ENCODE assay signal across 23 cellular contexts in the genomic region with DNA sequence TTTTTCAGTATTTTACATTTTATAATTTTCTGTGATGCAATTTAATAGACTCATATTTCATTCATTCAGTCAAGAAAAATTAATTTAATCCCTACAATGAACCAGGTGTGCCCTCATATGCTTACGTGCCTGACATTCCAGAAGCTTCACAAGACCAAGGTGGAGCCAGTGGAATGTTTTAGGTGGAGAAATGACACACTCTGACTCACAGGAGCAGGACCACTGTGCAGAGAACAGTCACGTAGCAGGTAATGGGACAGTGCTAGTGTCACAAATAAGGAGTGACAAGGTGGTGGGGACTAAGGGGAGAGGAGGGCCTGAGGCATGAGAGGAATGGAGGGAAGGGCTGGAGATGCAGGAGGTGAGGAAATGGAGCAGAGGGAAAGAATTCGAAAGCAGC. TPM values are rescaled to one million over a fixed set of nuclear protein-coding genes. Genes with fewer than 3 reads are reported as not detected.
DNase-seq lines count a peak whose midpoint lies in the region; ATAC-seq, FAIRE-seq and TF ChIP-seq lines count a peak whose summit lies in the region.
"Had no signal": no experiment of that assay in that cellular context is flagged by ENCODE, and none has a peak within 500 bp of the region (broad histone marks: within the 10 kb centered on the region; RNA-seq: fewer than 3 reads in every experiment).

No MANE protein-coding gene starts in this region.

- peak overlapping the region; percentile 96 for H3K27ac Mint-ChIP-seq in MCF 10A (ENCODE audit: low read depth, unreplicated experiment)
- no peak overlapping the region for H3K27ac Mint-ChIP-seq in activated CD4-positive, alpha-beta memory T cell treated with anti-CD3 and anti-CD28 coated beads, Interleukin-2, amount 10 ng/mL, durations not matched to agents 7 days and 5 days
- H3K27ac Mint-ChIP-seq: activated T-helper 1 cell treated with anti-CD3 and anti-CD28 coated beads, Interleukin-12 subunit alpha, Interleukin-12 subunit beta, Interleukin-2, Interleukin-4 antibody, amounts not matched to agents 30 ng/mL and 10 ng/mL and 1 ng/mL, durations not matched to agents 14 hours and 24 hours and 36 hours; stimulated activated naive CD8-positive, alpha-beta T cell treated with anti-CD3 and anti-CD28 coated beads, Interleukin-15, Interleukin-2, amounts not matched to agents 100 ng/mL and 50 ng/mL, for 24 hours had no signal

- no peak overlapping the region for H3K4me2 ChIP-seq in HepG2 (ENCODE audit: low read depth, low read length)
- no peak overlapping the region for H3K4me2 ChIP-seq in GM23248 (ENCODE audit: unreplicated experiment)
- H3K4me2 ChIP-seq: BLaER1 treated with 17β-estradiol and CSF1 and Interleukin-3, amounts not matched to agents 10 nM and 100 nM had no signal

- no peaks in the 10 kb centered on the region for H3K27me3 Mint-ChIP-seq in MCF 10A (ENCODE audit: insufficient read depth, unreplicated experiment)
- peaks cover 48% of the 10 kb centered on the region for H3K27me3 Mint-ChIP-seq in activated CD4-positive, alpha-beta memory T cell treated with anti-CD3 and anti-CD28 coated beads, Interleukin-2, amount 10 ng/mL, durations not matched to agents 7 days and 5 days

- H3K9ac ChIP-seq in HepG2 (ENCODE audit: insufficient read depth, low read depth, low read length) (no peak overlapping the region), GM23248 (no peak overlapping the region)
- H3K9ac ChIP-seq: BLaER1 treated with 17β-estradiol and CSF1 and Interleukin-3, amounts not matched to agents 10 nM and 100 nM had no signal

- no peaks in the 10 kb centered on the region for H3K36me3 Mint-ChIP-seq in MCF 10A (ENCODE audit: insufficient read depth, unreplicated experiment)
- peaks cover 12% of the 10 kb centered on the region for H3K36me3 Mint-ChIP-seq in activated CD4-positive, alpha-beta memory T cell treated with anti-CD3 and anti-CD28 coated beads, Interleukin-2, amount 10 ng/mL, durations not matched to agents 7 days and 5 days (ENCODE audit: low read depth)

- no peak for TF ChIP-seq POLR2A in HepG2 (IDR thresholded peaks at IDR 0.05; ENCODE audit: insufficient read depth in 1 of 2, low read depth in 2 of 2, low read length in 2 of 2)
- TF ChIP-seq POLR2A in right lobe of liver (IDR thresholded peaks at IDR 0.05), result no peak

- peak overlapping the region; percentile 67 for H3K4me3 Mint-ChIP-seq in MCF 10A (ENCODE audit: unreplicated experiment)
- H3K4me3 Mint-ChIP-seq in activated CD4-positive, alpha-beta memory T cell treated with anti-CD3 and anti-CD28 coated beads, Interleukin-2, amount 10 ng/mL, durations not matched to agents 7 days and 5 days, result no peak overlapping the region

- TF ChIP-seq EP300 in HepG2 (IDR thresholded peaks at IDR 0.05; ENCODE audit: low read depth in 2 of 2, low read length in 2 of 2) (no peak; a peak in 1 of 4 replicates), HepG2 (CRISPR knock-in tag; IDR thresholded peaks at IDR 0.05; ENCODE audit: borderline replicate concordance) (no peak)

- no peak for FAIRE-seq in HepG2 (lab: Jason Lieb, UNC)
- FAIRE-seq: A204.1, frontal cortex, GM18507 had no signal

- no TSS peak for BruUV-seq in HepG2 (replicated peaks; lab: Mats Ljungman, UMichigan)
- BruUV-seq in MCF 10A (replicated peaks; lab: Mats Ljungman, UMichigan), result no TSS peak

- peaks cover 18% of the 10 kb centered on the region for H3K4me1 Mint-ChIP-seq in MCF 10A (ENCODE audit: insufficient read depth, unreplicated experiment)
- peaks cover 19% of the 10 kb centered on the region for H3K4me1 Mint-ChIP-seq in activated CD4-positive, alpha-beta memory T cell treated with anti-CD3 and anti-CD28 coated beads, Interleukin-2, amount 10 ng/mL, durations not matched to agents 7 days and 5 days

- TF ChIP-seq CTCF in HepG2 (CRISPR knock-in tag; IDR thresholded peaks at IDR 0.05) (no peak), right lobe of liver (IDR thresholded peaks at IDR 0.05) (no peak), MCF 10A (IDR thresholded peaks at IDR 0.05; ENCODE audit: unreplicated experiment) (no peak), left lung (IDR thresholded peaks at IDR 0.05) (no peak), upper lobe of right lung (IDR thresholded peaks at IDR 0.05) (no peak)

- DNase-seq in HepG2 (ENCODE audit: low spot score) (no peak), right lobe of liver (no peak), MCF 10A (ENCODE audit: unreplicated experiment) (peak; percentile 43), left lung (no peak), upper lobe of right lung (no peak), GM23248 (no peak)
- DNase-seq in activated CD4-positive, alpha-beta memory T cell treated with anti-CD3 and anti-CD28 coated beads, Interleukin-2, amount 10 ng/mL, durations not matched to agents 7 days and 5 days, result no peak
- DNase-seq: DMS79 treated with DMSO at 0.1 percent for 48 hours, NCI-H146, NCI-H226, retina, T-cell, uterus had no signal

- H3K9me3 ChIP-seq in HepG2 (ENCODE audit: low read length), result peaks cover 6% of the 10 kb centered on the region; the same call in 1 of the 2 replicates
- no peaks in the 10 kb centered on the region for H3K9me3 ChIP-seq in right lobe of liver
- no peaks in the 10 kb centered on the region for H3K9me3 ChIP-seq in left lung
- H3K9me3 ChIP-seq in upper lobe of right lung, result no peaks in the 10 kb centered on the region
- H3K9me3 ChIP-seq in GM23248 (ENCODE audit: low read depth), result no peaks in the 10 kb centered on the region
- H3K9me3 ChIP-seq: uterus had no signal

- CTCF ChIA-PET in HepG2 (lab: Yijun Ruan, JAX; ENCODE audit: low intra/inter-chr PET ratio, low total read pairs) (no interaction called here), MCF 10A (lab: Yijun Ruan, JAX) (interaction anchor here (0.6 to 1.0 kb wide), 2 partner anchors 91 to 94 kb away, joined by 3 to 5 read pairs; no protein-coding TSS in a partner anchor)
- CTCF ChIA-PET in activated CD4-positive, alpha-beta memory T cell treated with anti-CD3 and anti-CD28 coated beads, Interleukin-2, amount 10 ng/mL, durations not matched to agents 7 days and 5 days (lab: Charles Lee), result interaction anchor here (1.7 kb wide), 1 partner anchor 151 kb away, joined by 3 read pairs; no protein-coding TSS in a partner anchor

- in situ Hi-C loops in HepG2 (cut with HindIII; ENCODE audit: extremely low pct_ligation_motif_present, low pct_unique_long_range_greater_than_20kb), result no loop called here
- in situ Hi-C loops in GM23248 (cut with MboI), result no loop called here

- H3K27me3 ChIP-seq in HepG2 (ENCODE audit: control insufficient read depth in 1 of 2, insufficient read depth in 2 of 2, low read length in 2 of 2), result peaks cover 0 to 13% of the 10 kb centered on the region in 2 experiments; a peak in 4 of 5 replicates
- no peaks in the 10 kb centered on the region for H3K27me3 ChIP-seq in right lobe of liver
- peaks cover 0 to 50% of the 10 kb centered on the region in 2 donors for H3K27me3 ChIP-seq in left lung
- H3K27me3 ChIP-seq in upper lobe of right lung, result peaks cover 9% of the 10 kb centered on the region
- H3K27me3 ChIP-seq in GM23248 (replicated peaks; ENCODE audit: insufficient read depth), result peaks cover 17% of the 10 kb centered on the region; the same call in 1 of the 2 replicates

- H3K79me2 ChIP-seq in HepG2 (ENCODE audit: insufficient read depth, low read length) (no peaks in the 10 kb centered on the region), GM23248 (ENCODE audit: insufficient read depth) (no peaks in the 10 kb centered on the region)

- no peaks in the 10 kb centered on the region for H3K9me3 Mint-ChIP-seq in MCF 10A (ENCODE audit: unreplicated experiment)
- peaks cover 8% of the 10 kb centered on the region for H3K9me3 Mint-ChIP-seq in activated CD4-positive, alpha-beta memory T cell treated with anti-CD3 and anti-CD28 coated beads, Interleukin-2, amount 10 ng/mL, durations not matched to agents 7 days and 5 days

- ATAC-seq in HepG2, result peak; percentile 31; the same call in 1 of the 3 replicates
- no peak for ATAC-seq in right lobe of liver
- ATAC-seq in left lung, result peak; percentile 66
- peak; percentile 78 for ATAC-seq in upper lobe of right lung
- ATAC-seq in HG03159 (IDR thresholded peaks at IDR 0.05; ENCODE audit: unreplicated experiment), result no peak
- ATAC-seq: Right ventricle myocardium inferior, T-cell had no signal

- no peaks in the 10 kb centered on the region for H3F3A ChIP-seq in GM23248 (ENCODE audit: insufficient read depth)

- H3K36me3 ChIP-seq in HepG2 (replicated peaks in 1 of 2; ENCODE audit: control insufficient read depth in 1 of 2, insufficient read depth in 2 of 2, low read length in 2 of 2) (no peaks in the 10 kb centered on the region), right lobe of liver (no peaks in the 10 kb centered on the region), left lung (no peaks in the 10 kb centered on the region), upper lobe of right lung (no peaks in the 10 kb centered on the region), GM23248 (ENCODE audit: low read depth) (no peaks in the 10 kb centered on the region)
- H3K36me3 ChIP-seq: BLaER1 treated with 17β-estradiol and CSF1 and Interleukin-3, amounts not matched to agents 10 nM and 100 nM; uterus had no signal

- H2AFZ ChIP-seq in HepG2 (ENCODE audit: low read length) (no peak overlapping the region), GM23248 (no peak overlapping the region)

- H3K4me1 ChIP-seq in HepG2 (ENCODE audit: insufficient read depth, low read length), result no peaks in the 10 kb centered on the region
- no peaks in the 10 kb centered on the region for H3K4me1 ChIP-seq in right lobe of liver
- H3K4me1 ChIP-seq in left lung, result peaks cover 0 to 4% of the 10 kb centered on the region in 2 donors
- H3K4me1 ChIP-seq in upper lobe of right lung, result no peaks in the 10 kb centered on the region
- no peaks in the 10 kb centered on the region for H3K4me1 ChIP-seq in GM23248 (ENCODE audit: insufficient read depth)

- under 1% methylated on average over 3 of the region's 3 CpGs for WGBS in HepG2 (ENCODE audit: low lambda C conversion rate)
- 65% methylated on average over 3 of the region's 3 CpGs for WGBS in right lobe of liver (ENCODE audit: insufficient coverage, low coverage, low lambda C conversion rate, missing lambda C conversion rate)
- 70 to 72% methylated on average over 3 of the region's 3 CpGs for WGBS in GM23248 (ENCODE audit: low coverage in 1 of 2, low lambda C conversion rate in 2 of 2, missing lambda C conversion rate in 2 of 2), 2 experiments

- H3K27ac ChIP-seq in HepG2 (ENCODE audit: extremely low read length, insufficient read depth, low read length) (no peak overlapping the region), right lobe of liver (no peak overlapping the region), left lung (peak overlapping the region; percentile 13 to 64), upper lobe of right lung (peak overlapping the region; percentile 58), GM23248 (no peak overlapping the region)
- H3K27ac ChIP-seq: BLaER1 treated with 17β-estradiol and CSF1 and Interleukin-3, amounts not matched to agents 10 nM and 100 nM; uterus had no signal

- TF ChIP-seq RAD21 in HepG2 (CRISPR knock-in tag; IDR thresholded peaks at IDR 0.05), result no peak

- H3K9me2 ChIP-seq in GM23248 (ENCODE audit: insufficient read depth), result no peaks in the 10 kb centered on the region

- POLR2A ChIA-PET in HepG2 (lab: Yijun Ruan, JAX) (interaction anchor here (0.6 kb wide), 1 partner anchor 151 kb away, joined by 7 read pairs; no protein-coding TSS in a partner anchor), MCF 10A (lab: Yijun Ruan, JAX) (interaction anchor here (0.9 to 2.0 kb wide), 5 partner anchors 18 to 151 kb away, joined by 3 to 10 read pairs (median 7); no protein-coding TSS in a partner anchor)
- POLR2A ChIA-PET in activated CD4-positive, alpha-beta memory T cell treated with anti-CD3 and anti-CD28 coated beads, Interleukin-2, amount 10 ng/mL, durations not matched to agents 7 days and 5 days (lab: Charles Lee), result interaction anchor here (1.1 kb wide), 1 partner anchor 151 kb away, joined by 10 read pairs; a partner anchor contains a TSS

- H4K20me1 ChIP-seq in HepG2 (ENCODE audit: insufficient read depth, low read length), result no peaks in the 10 kb centered on the region
- no peaks in the 10 kb centered on the region for H4K20me1 ChIP-seq in GM23248 (ENCODE audit: insufficient read depth)
- H4K20me1 ChIP-seq: BLaER1 treated with 17β-estradiol and CSF1 and Interleukin-3, amounts not matched to agents 10 nM and 100 nM had no signal

- H3K4me3 ChIP-seq in HepG2 (replicated peaks in 1 of 3; ENCODE audit: insufficient read depth in 1 of 3, low read depth in 2 of 3, low read length in 3 of 3) (no peak overlapping the region), right lobe of liver (no peak overlapping the region), left lung (peak overlapping the region in 1 of 2 donors; percentile 51), upper lobe of right lung (peak overlapping the region; percentile 6), GM23248 (no peak overlapping the region)
- H3K4me3 ChIP-seq: BLaER1 treated with 17β-estradiol and CSF1 and Interleukin-3, amounts not matched to agents 10 nM and 100 nM; lung; uterus had no signal

- intact Hi-C loops in HepG2 (cut with micrococcal nuclease; ENCODE audit: unreplicated experiment) (no loop called here), right lobe of liver (cut with DNase I) (no loop called here), MCF 10A (cut with micrococcal nuclease) (loop anchor here (2.0 kb wide), 1 partner anchor 38 kb away; no protein-coding TSS in a partner anchor), left lung (cut with DNase I) (no loop called here), upper lobe of right lung (cut with DNase I) (no loop called here)

RNA-seq across cellular contexts. Expression of a gene that starts 37.0 kb away (rescaled TPM):
- 0.15 and 0.29 TPM in 2 replicates for total RNA-seq in HepG2 (2016; rRNA removed; fragmentation: Illumina TruSeq; extraction: Trizol)
- 0.18 TPM in 1 of 2 replicates, not detected in the other for total RNA-seq in HepG2 (2016; cell fraction: cytosol; rRNA removed; fragmentation: Illumina TruSeq; extraction: Trizol; ENCODE audit: low read depth)
- 0.37 TPM in 1 of 2 replicates, not detected in the other for total RNA-seq in HepG2 (2016; cell fraction: insoluble cytoplasmic fraction; rRNA removed; fragmentation: Illumina TruSeq; extraction: Trizol)
- total RNA-seq in HepG2 (2016; cell fraction: membrane; rRNA removed; fragmentation: Illumina TruSeq; extraction: Trizol), result not detected in 2 replicates
- total RNA-seq in HepG2 (2016; cell fraction: nucleus; rRNA removed; fragmentation: Illumina TruSeq; extraction: Trizol), result 0.31 TPM in 1 of 2 replicates, not detected in the other
- polyA plus RNA-seq in HepG2 (2011; rRNA removed), result 0.30 and 0.80 TPM in 2 replicates
- 1.1 and 1.6 TPM in 2 replicates for polyA plus RNA-seq in HepG2 (2011; cell fraction: cytosol; rRNA removed)
- polyA plus RNA-seq in HepG2 (2011; cell fraction: nucleus; rRNA removed), result 0.26 and 0.35 TPM in 2 replicates
- 0.38 TPM in 1 of 2 replicates, not detected in the other for polyA plus RNA-seq in HepG2 (2012)
- polyA plus RNA-seq in HepG2 (2016; cell fraction: cytosol; fragmentation: Illumina TruSeq; extraction: Trizol; ENCODE audit: low read depth), result not detected in 2 replicates
- polyA plus RNA-seq in HepG2 (2016; cell fraction: insoluble cytoplasmic fraction; fragmentation: Illumina TruSeq; extraction: Trizol; ENCODE audit: low read depth), result not detected in 2 replicates
- not detected in 2 replicates for polyA plus RNA-seq in HepG2 (2016; cell fraction: membrane; fragmentation: Illumina TruSeq; extraction: Trizol; ENCODE audit: low read depth)
- polyA plus RNA-seq in HepG2 (2016; cell fraction: nucleus; fragmentation: Illumina TruSeq; extraction: Trizol; ENCODE audit: insufficient read depth, low read depth), result 0.49 TPM in 1 of 2 replicates, not detected in the other
- 0.28 TPM in 1 of 2 replicates, not detected in the other for polyA minus RNA-seq in HepG2 (2011; rRNA and poly(A)+ RNA removed; ENCODE audit: low replicate concordance)
- polyA minus RNA-seq in HepG2 (2011; cell fraction: cytosol; rRNA and poly(A)+ RNA removed), result not detected in 2 replicates
- not detected in 2 replicates for polyA minus RNA-seq in HepG2 (2011; cell fraction: nucleus; rRNA and poly(A)+ RNA removed)
- total RNA-seq in right lobe of liver, result 1 to 10 TPM in 1 of 6 experiments, under 1 TPM in 1, not detected in 4; 0.20 to 2.0 TPM
- not detected in 2 replicates for total RNA-seq in MCF 10A (2022)
- total RNA-seq in left lung, result 10 to 100 TPM; 11.1 to 17.7 TPM
- 1.6 TPM for total RNA-seq in upper lobe of right lung
- under 1 TPM in 1 of 2 experiments, not detected in 1; 0.15 TPM for total RNA-seq in activated CD4-positive, alpha-beta memory T cell treated with anti-CD3 and anti-CD28 coated beads, Interleukin-2, amount 10 ng/mL, durations not matched to agents 7 days and 5 days
- not detected in 2 replicates for total RNA-seq in GM23248 (2014; rRNA removed; shearing (Covaris generic))
- polyA plus RNA-seq in GM23248 (2016; fragmentation: Nextera tagmentation; extraction: Ambion mirVana), result 1.5 and 1.7 TPM in 2 replicates
- total RNA-seq: frontal cortex, Right ventricle myocardium inferior had no signal
- polyA plus RNA-seq: neural cell had no signal

Comparison
In these comparisons a context has a peak if more than half of its experiments do, and no peak if none do; other contexts are left out.
1. ATAC-seq: peak in HepG2 (single experiment), left lung (single experiment) and upper lobe of right lung (single experiment); none in right lobe of liver (0 of 4) and HG03159 (single experiment).
2. H3K27ac ChIP-seq: peak in left lung (2 of 2) and upper lobe of right lung (single experiment); none in HepG2 (single experiment), right lobe of liver (0 of 3) and GM23248 (single experiment).